ENCODE assay signal across 2 cellular contexts in genomic region chr11:134052395-134052987, GRCh38.
TF ChIP-seq lines count a peak whose summit lies in the region.

No MANE protein-coding gene starts in this region.

TF ChIP-seq in WTC11, 78 proteins besides CTCF, POLR2A, EP300 and RAD21:
- TF ChIP-seq OVOL2 (CRISPR knock-in tag; IDR thresholded peaks at IDR 0.05; ENCODE audit: borderline replicate concordance) (no peak), ZNF281 (CRISPR knock-in tag; IDR thresholded peaks at IDR 0.05) (no peak), ZSCAN18 (CRISPR knock-in tag; IDR thresholded peaks at IDR 0.05) (peak; percentile 87), PRRX2 (CRISPR knock-in tag; IDR thresholded peaks at IDR 0.05) (no peak), ZNF532 (CRISPR knock-in tag; IDR thresholded peaks at IDR 0.05; ENCODE audit: borderline replicate concordance) (0 out of 2 replicates have a peak, but pooled peaks have one; percentile 76), MXD4 (CRISPR knock-in tag; IDR thresholded peaks at IDR 0.05; ENCODE audit: borderline replicate concordance) (peak; percentile 55; the same call in 1 of the 2 replicates), NFATC4 (CRISPR knock-in tag; IDR thresholded peaks at IDR 0.05) (0 out of 2 replicates have a peak, but pooled peaks have one; percentile 24), NFE2L1 (CRISPR knock-in tag; IDR thresholded peaks at IDR 0.05) (no peak), RELA (CRISPR knock-in tag; IDR thresholded peaks at IDR 0.05; ENCODE audit: borderline replicate concordance) (no peak), ZNF423 (CRISPR knock-in tag; IDR thresholded peaks at IDR 0.05) (0 out of 2 replicates have a peak, but pooled peaks have one; percentile 30)

TF ChIP-seq in endothelial cell of umbilical vein, 7 proteins besides CTCF, POLR2A, EP300 and RAD21:
- no peak for TF ChIP-seq POLR2AphosphoS5 (IDR thresholded peaks at IDR 0.05; ENCODE audit: insufficient read depth, low read depth, low read length)
- peak; percentile 53 for TF ChIP-seq GATA2 (IDR thresholded peaks at IDR 0.05; ENCODE audit: insufficient read depth, insufficient read length, low read depth, low read length)
- TF ChIP-seq JUN (IDR thresholded peaks at IDR 0.05; ENCODE audit: borderline replicate concordance, insufficient read depth, insufficient read length, low read depth), result no peak
